15 cellular contexts compared by ENCODE assay signal in the genomic region with DNA sequence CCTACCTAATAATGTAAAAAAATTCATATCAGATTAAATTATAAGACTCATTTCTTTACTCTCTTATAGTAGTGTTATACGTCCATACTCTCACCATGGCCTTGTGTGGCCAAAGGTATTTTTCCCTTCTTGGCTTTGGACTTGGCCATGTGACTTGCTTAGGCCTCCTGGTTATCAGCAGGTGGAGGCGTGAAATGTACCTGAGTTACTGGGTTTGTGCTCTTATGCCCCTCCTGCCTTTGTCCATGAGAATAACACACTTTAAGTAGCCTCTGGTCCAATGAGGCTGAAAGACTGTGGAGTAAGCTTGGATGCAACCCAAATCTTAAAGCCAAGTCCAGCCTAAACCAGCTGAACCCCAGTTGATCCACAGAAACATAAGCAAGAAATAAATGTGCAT.
"Had no signal": no experiment of that assay in that cellular context is flagged by ENCODE, and none has a peak within 500 bp of the region (broad histone marks: within the 10 kb centered on the region; RNA-seq: fewer than 3 reads in every experiment).

No MANE protein-coding gene starts in this region.

- DNase-seq: activated CD4-positive, alpha-beta memory T cell treated with anti-CD3 and anti-CD28 coated beads for 36 hours; activated gamma-delta T cell treated with Interleukin-2 at 50 U/mL for 16 hours; activated naive CD8-positive, alpha-beta T cell treated with anti-CD3 and anti-CD28 coated beads, Interleukin-2, amount 10 ng/mL, durations not matched to agents 7 days and 5 days; activated T-cell treated with anti-CD3 and anti-CD28 coated beads, Interleukin-2, amount 50 U/mL, for 48 hours; aorta; esophagus squamous epithelium; foreskin fibroblast; T-cell; T1000; upper lobe of left lung had no signal

- ATAC-seq: stimulated activated memory B cell treated with anti-CD40 and anti-IgM and Interleukin-4, amounts not matched to agents 10 μg/mL and 1 μg/mL and 100 μg/mL, for 72 hours; T-cell had no signal

- H3K27me3 ChIP-seq: esophagus squamous epithelium, upper lobe of left lung had no signal

- FAIRE-seq: bronchial epithelial cell, islet of Langerhans had no signal

- H3K9me3 ChIP-seq: esophagus squamous epithelium, upper lobe of left lung had no signal

- H3K4me3 ChIP-seq: esophagus squamous epithelium, smooth muscle cell, upper lobe of left lung had no signal

- H3K27ac ChIP-seq: parathyroid adenoma, upper lobe of left lung had no signal

- H3K36me3 ChIP-seq: esophagus squamous epithelium, upper lobe of left lung had no signal

- H3K4me1 ChIP-seq: upper lobe of left lung had no signal
